Comparison of ENCODE assay signal across 1 cellular context in genomic region chr3:138673641-138674040, GRCh38.
A peak's percentile ranks its signal among the peaks of the same experiment; 100 is the strongest.
TF ChIP-seq lines count a peak whose summit lies in the region.

No MANE protein-coding gene starts in this region.

TF ChIP-seq in K562, 482 proteins besides CTCF, POLR2A, EP300 and RAD21:
- TF ChIP-seq, protein P1, sequence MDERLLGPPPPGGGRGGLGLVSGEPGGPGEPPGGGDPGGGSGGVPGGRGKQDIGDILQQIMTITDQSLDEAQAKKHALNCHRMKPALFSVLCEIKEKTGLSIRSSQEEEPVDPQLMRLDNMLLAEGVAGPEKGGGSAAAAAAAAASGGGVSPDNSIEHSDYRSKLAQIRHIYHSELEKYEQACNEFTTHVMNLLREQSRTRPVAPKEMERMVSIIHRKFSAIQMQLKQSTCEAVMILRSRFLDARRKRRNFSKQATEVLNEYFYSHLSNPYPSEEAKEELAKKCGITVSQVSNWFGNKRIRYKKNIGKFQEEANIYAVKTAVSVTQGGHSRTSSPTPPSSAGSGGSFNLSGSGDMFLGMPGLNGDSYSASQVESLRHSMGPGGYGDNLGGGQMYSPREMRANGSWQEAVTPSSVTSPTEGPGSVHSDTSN (CRISPR knock-in tag; IDR thresholded peaks at IDR 0.05; ENCODE audit: low read depth), result no peak
- TF ChIP-seq, protein P1 (tag; conservative IDR thresholded peaks at IDR 0.05; ENCODE audit: low read depth), result peak; percentile 42; the same call in 1 of the 2 replicates
- TF ChIP-seq, protein P2, sequence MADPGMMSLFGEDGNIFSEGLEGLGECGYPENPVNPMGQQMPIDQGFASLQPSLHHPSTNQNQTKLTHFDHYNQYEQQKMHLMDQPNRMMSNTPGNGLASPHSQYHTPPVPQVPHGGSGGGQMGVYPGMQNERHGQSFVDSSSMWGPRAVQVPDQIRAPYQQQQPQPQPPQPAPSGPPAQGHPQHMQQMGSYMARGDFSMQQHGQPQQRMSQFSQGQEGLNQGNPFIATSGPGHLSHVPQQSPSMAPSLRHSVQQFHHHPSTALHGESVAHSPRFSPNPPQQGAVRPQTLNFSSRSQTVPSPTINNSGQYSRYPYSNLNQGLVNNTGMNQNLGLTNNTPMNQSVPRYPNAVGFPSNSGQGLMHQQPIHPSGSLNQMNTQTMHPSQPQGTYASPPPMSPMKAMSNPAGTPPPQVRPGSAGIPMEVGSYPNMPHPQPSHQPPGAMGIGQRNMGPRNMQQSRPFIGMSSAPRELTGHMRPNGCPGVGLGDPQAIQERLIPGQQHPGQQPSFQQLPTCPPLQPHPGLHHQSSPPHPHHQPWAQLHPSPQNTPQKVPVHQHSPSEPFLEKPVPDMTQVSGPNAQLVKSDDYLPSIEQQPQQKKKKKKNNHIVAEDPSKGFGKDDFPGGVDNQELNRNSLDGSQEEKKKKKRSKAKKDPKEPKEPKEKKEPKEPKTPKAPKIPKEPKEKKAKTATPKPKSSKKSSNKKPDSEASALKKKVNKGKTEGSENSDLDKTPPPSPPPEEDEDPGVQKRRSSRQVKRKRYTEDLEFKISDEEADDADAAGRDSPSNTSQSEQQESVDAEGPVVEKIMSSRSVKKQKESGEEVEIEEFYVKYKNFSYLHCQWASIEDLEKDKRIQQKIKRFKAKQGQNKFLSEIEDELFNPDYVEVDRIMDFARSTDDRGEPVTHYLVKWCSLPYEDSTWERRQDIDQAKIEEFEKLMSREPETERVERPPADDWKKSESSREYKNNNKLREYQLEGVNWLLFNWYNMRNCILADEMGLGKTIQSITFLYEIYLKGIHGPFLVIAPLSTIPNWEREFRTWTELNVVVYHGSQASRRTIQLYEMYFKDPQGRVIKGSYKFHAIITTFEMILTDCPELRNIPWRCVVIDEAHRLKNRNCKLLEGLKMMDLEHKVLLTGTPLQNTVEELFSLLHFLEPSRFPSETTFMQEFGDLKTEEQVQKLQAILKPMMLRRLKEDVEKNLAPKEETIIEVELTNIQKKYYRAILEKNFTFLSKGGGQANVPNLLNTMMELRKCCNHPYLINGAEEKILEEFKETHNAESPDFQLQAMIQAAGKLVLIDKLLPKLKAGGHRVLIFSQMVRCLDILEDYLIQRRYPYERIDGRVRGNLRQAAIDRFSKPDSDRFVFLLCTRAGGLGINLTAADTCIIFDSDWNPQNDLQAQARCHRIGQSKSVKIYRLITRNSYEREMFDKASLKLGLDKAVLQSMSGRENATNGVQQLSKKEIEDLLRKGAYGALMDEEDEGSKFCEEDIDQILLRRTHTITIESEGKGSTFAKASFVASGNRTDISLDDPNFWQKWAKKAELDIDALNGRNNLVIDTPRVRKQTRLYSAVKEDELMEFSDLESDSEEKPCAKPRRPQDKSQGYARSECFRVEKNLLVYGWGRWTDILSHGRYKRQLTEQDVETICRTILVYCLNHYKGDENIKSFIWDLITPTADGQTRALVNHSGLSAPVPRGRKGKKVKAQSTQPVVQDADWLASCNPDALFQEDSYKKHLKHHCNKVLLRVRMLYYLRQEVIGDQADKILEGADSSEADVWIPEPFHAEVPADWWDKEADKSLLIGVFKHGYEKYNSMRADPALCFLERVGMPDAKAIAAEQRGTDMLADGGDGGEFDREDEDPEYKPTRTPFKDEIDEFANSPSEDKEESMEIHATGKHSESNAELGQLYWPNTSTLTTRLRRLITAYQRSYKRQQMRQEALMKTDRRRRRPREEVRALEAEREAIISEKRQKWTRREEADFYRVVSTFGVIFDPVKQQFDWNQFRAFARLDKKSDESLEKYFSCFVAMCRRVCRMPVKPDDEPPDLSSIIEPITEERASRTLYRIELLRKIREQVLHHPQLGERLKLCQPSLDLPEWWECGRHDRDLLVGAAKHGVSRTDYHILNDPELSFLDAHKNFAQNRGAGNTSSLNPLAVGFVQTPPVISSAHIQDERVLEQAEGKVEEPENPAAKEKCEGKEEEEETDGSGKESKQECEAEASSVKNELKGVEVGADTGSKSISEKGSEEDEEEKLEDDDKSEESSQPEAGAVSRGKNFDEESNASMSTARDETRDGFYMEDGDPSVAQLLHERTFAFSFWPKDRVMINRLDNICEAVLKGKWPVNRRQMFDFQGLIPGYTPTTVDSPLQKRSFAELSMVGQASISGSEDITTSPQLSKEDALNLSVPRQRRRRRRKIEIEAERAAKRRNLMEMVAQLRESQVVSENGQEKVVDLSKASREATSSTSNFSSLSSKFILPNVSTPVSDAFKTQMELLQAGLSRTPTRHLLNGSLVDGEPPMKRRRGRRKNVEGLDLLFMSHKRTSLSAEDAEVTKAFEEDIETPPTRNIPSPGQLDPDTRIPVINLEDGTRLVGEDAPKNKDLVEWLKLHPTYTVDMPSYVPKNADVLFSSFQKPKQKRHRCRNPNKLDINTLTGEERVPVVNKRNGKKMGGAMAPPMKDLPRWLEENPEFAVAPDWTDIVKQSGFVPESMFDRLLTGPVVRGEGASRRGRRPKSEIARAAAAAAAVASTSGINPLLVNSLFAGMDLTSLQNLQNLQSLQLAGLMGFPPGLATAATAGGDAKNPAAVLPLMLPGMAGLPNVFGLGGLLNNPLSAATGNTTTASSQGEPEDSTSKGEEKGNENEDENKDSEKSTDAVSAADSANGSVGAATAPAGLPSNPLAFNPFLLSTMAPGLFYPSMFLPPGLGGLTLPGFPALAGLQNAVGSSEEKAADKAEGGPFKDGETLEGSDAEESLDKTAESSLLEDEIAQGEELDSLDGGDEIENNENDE (IDR thresholded peaks at IDR 0.05; ENCODE audit: low read depth, low read length), result no peak
- no peak for TF ChIP-seq HDAC2 (IDR thresholded peaks at IDR 0.05)
- TF ChIP-seq, protein P3, sequence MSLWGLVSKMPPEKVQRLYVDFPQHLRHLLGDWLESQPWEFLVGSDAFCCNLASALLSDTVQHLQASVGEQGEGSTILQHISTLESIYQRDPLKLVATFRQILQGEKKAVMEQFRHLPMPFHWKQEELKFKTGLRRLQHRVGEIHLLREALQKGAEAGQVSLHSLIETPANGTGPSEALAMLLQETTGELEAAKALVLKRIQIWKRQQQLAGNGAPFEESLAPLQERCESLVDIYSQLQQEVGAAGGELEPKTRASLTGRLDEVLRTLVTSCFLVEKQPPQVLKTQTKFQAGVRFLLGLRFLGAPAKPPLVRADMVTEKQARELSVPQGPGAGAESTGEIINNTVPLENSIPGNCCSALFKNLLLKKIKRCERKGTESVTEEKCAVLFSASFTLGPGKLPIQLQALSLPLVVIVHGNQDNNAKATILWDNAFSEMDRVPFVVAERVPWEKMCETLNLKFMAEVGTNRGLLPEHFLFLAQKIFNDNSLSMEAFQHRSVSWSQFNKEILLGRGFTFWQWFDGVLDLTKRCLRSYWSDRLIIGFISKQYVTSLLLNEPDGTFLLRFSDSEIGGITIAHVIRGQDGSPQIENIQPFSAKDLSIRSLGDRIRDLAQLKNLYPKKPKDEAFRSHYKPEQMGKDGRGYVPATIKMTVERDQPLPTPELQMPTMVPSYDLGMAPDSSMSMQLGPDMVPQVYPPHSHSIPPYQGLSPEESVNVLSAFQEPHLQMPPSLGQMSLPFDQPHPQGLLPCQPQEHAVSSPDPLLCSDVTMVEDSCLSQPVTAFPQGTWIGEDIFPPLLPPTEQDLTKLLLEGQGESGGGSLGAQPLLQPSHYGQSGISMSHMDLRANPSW (CRISPR knock-in tag; IDR thresholded peaks at IDR 0.05), result no peak
- TF ChIP-seq MEIS2 (IDR thresholded peaks at IDR 0.05; ENCODE audit: partially characterized antibody), result peak; percentile 36
- TF ChIP-seq RFX1 (IDR thresholded peaks at IDR 0.05), result peak; percentile 72
- TF ChIP-seq, protein P4, sequence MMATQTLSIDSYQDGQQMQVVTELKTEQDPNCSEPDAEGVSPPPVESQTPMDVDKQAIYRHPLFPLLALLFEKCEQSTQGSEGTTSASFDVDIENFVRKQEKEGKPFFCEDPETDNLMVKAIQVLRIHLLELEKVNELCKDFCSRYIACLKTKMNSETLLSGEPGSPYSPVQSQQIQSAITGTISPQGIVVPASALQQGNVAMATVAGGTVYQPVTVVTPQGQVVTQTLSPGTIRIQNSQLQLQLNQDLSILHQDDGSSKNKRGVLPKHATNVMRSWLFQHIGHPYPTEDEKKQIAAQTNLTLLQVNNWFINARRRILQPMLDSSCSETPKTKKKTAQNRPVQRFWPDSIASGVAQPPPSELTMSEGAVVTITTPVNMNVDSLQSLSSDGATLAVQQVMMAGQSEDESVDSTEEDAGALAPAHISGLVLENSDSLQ (IDR thresholded peaks at IDR 0.05), result peak; percentile 42
- no peak for TF ChIP-seq MAFK (IDR thresholded peaks at IDR 0.05; ENCODE audit: low read length)
TF ChIP-seq in K562: peak in this region for 4.
